In genomic region chr2:85468704-85469349, GRCh38 we compare ENCODE assay signal across 7 cellular contexts. TPM values are rescaled to one million over a fixed set of nuclear protein-coding genes. Genes with fewer than 3 reads are reported as not detected.
DNase-seq lines count a peak whose midpoint lies in the region; ATAC-seq, FAIRE-seq and TF ChIP-seq lines count a peak whose summit lies in the region.

No MANE protein-coding gene starts in this region.

- H3K9me2 ChIP-seq in PC-3 (replicated peaks; ENCODE audit: low read length) = no peaks in the 10 kb centered on the region

- TF ChIP-seq CTCF in PC-3 (conservative IDR thresholded peaks at IDR 0.05; ENCODE audit: low read depth, low read length) = 0 out of 2 replicates have a peak, but pooled peaks have one; percentile 17
- no peak for TF ChIP-seq CTCF in fibroblast of villous mesenchyme (IDR thresholded peaks at IDR 0.05; ENCODE audit: insufficient read depth, low read depth, low read length)
- no peak for TF ChIP-seq CTCF in prostate gland (IDR thresholded peaks at IDR 0.05)

- H3K27ac Mint-ChIP-seq in activated naive CD4-positive, alpha-beta T cell treated with anti-CD3 and anti-CD28 coated beads, Interleukin-2, amount 50 U/mL, for 72 hours = no peak overlapping the region

- H3K27me3 ChIP-seq in PC-3 (ENCODE audit: low read length) = no peaks in the 10 kb centered on the region
- H3K27me3 ChIP-seq in prostate gland (replicated peaks; ENCODE audit: insufficient read depth) = no peaks in the 10 kb centered on the region

- no peaks in the 10 kb centered on the region for H3K9me3 Mint-ChIP-seq in activated naive CD4-positive, alpha-beta T cell treated with anti-CD3 and anti-CD28 coated beads, Interleukin-2, amount 50 U/mL, for 72 hours

- no TSS peak for BruUV-seq in PC-3 (replicated peaks; lab: Mats Ljungman, UMichigan)

- CTCF ChIA-PET in PC-3 (lab: Charles Lee) = interaction anchor here (0.6 kb wide), 1 partner anchor 110 kb away, joined by 3 read pairs; no protein-coding TSS in a partner anchor

- POLR2A ChIA-PET in PC-3 (lab: Charles Lee; ENCODE audit: unreplicated experiment) = interaction anchor here (0.6 to 1.1 kb wide), 2 partner anchors 70 to 71 kb away, joined by 3 read pairs; partner anchors contain the start of gene MAT2A

- H3K9me3 ChIP-seq in PC-3 (ENCODE audit: low read length) (no peaks in the 10 kb centered on the region), prostate gland (no peaks in the 10 kb centered on the region)

- H3K4me2 ChIP-seq in PC-3 (ENCODE audit: low read length) = peak overlapping the region; percentile 34

- peak; percentile 81 for FAIRE-seq in H54 (lab: Jason Lieb, UNC)

- DNase-seq in H54 (ENCODE audit: insufficient read length, low spot score) (peak; percentile 52), PC-3 (peak; percentile 95), fibroblast of villous mesenchyme (ENCODE audit: low read depth) (peak; percentile 32), prostate gland (ENCODE audit: low spot score) (peak; percentile 43), SKM-1 treated with dmso at 0.1 percent for 144 hours (lab: John Stamatoyannopoulos, UW; ENCODE audit: unreplicated experiment) (no peak), NCI-H2081 (lab: John Stamatoyannopoulos, UW) (no peak)
- DNase-seq in activated naive CD4-positive, alpha-beta T cell treated with anti-CD3 and anti-CD28 coated beads, Interleukin-2, amount 50 U/mL, for 72 hours (ENCODE audit: low spot score in 2 of 2) = no peak

- peaks cover 31% of the 10 kb centered on the region for H3K4me1 ChIP-seq in PC-3 (ENCODE audit: insufficient read depth, low read length)
- H3K4me1 ChIP-seq in prostate gland (replicated peaks) = no peaks in the 10 kb centered on the region

- H3K36me3 ChIP-seq in PC-3 (ENCODE audit: low read depth, low read length) (no peaks in the 10 kb centered on the region), prostate gland (no peaks in the 10 kb centered on the region)

- H2AFZ ChIP-seq in PC-3 (ENCODE audit: low read length) = peak overlapping the region; percentile 3; the same call in 1 of the 2 replicates

- no peaks in the 10 kb centered on the region for H3K79me2 ChIP-seq in PC-3 (ENCODE audit: low read length)

- peak; percentile 80 for ATAC-seq in PC-3
- no peak for ATAC-seq in activated naive CD4-positive, alpha-beta T cell treated with anti-CD3 and anti-CD28 coated beads, Interleukin-2, amount 50 U/mL, for 72 hours

- no peak for TF ChIP-seq POLR2A in H54 (IDR thresholded peaks at IDR 0.05; ENCODE audit: low read depth, low read length)
- TF ChIP-seq POLR2A in prostate gland (IDR thresholded peaks at IDR 0.05) = no peak

- intact Hi-C loops in PC-3 (cut with micrococcal nuclease) (loop anchor here (2.0 kb wide), 1 partner anchor 48 kb away; no protein-coding TSS in a partner anchor), prostate gland (cut with DNase I) (no loop called here)

- no peaks in the 10 kb centered on the region for H4K20me1 ChIP-seq in PC-3 (ENCODE audit: low read length)

- H3K36me3 Mint-ChIP-seq in activated naive CD4-positive, alpha-beta T cell treated with anti-CD3 and anti-CD28 coated beads, Interleukin-2, amount 50 U/mL, for 72 hours = no peaks in the 10 kb centered on the region

- no peak overlapping the region for H3K4me3 ChIP-seq in PC-3 (ENCODE audit: low read length)
- H3K4me3 ChIP-seq in fibroblast of villous mesenchyme (ENCODE audit: low read depth, low read length) = no peak overlapping the region
- H3K4me3 ChIP-seq in prostate gland = no peak overlapping the region

- 68% methylated on average over 12 of the region's 12 CpGs for WGBS in prostate gland

- H3K27ac ChIP-seq in PC-3 (ENCODE audit: low read length) (peak overlapping the region; percentile 50), prostate gland (peak overlapping the region in 1 of 2 donors; percentile 3)

- H3K9ac ChIP-seq in PC-3 (ENCODE audit: low read length) = no peak overlapping the region

- H3F3A ChIP-seq in PC-3 (ENCODE audit: low read length, unreplicated experiment) = peaks cover 4% of the 10 kb centered on the region

RNA-seq across cellular contexts. Expression of gene SH2D6, which starts 50.3 kb away (rescaled TPM):
- 0.12 TPM in 1 of 2 replicates, not detected in the other for total RNA-seq in PC-3 (2014; rRNA removed)
- total RNA-seq in fibroblast of villous mesenchyme = 0.43 TPM in 1 of 2 replicates, not detected in the other
- total RNA-seq in prostate gland = 1 to 10 TPM in 1 of 2 donors, under 1 TPM in 1; 0.23 to 1.8 TPM
- 1 to 10 TPM in 1 of 2 donors, under 1 TPM in 1; 0.55 to 2.5 TPM for total RNA-seq in activated naive CD4-positive, alpha-beta T cell treated with anti-CD3 and anti-CD28 coated beads, Interleukin-2, amount 50 U/mL, for 72 hours

RNA-seq across cellular contexts. Expression of gene CAPG, which starts 58.7 kb away (rescaled TPM):
- total RNA-seq in PC-3 (2014; rRNA removed) (221 and 260 TPM in 2 replicates), fibroblast of villous mesenchyme (56.6 and 75.7 TPM in 2 replicates), prostate gland (10 to 100 TPM; 80.7 to 96.1 TPM)
- 10 to 100 TPM; 38.0 to 39.8 TPM for total RNA-seq in activated naive CD4-positive, alpha-beta T cell treated with anti-CD3 and anti-CD28 coated beads, Interleukin-2, amount 50 U/mL, for 72 hours

Comparison
In these comparisons a context has a peak if more than half of its experiments do, and no peak if none do; other contexts are left out.
1. DNase-seq: peak in H54 (single experiment), PC-3 (single experiment), fibroblast of villous mesenchyme (single experiment) and prostate gland (single experiment); none in SKM-1 treated with dmso at 0.1 percent for 144 hours (single experiment), activated naive CD4-positive, alpha-beta T cell treated with anti-CD3 and anti-CD28 coated beads, Interleukin-2, amount 50 U/mL, for 72 hours (0 of 2) and NCI-H2081 (0 of 2).